In genomic region chr13:61900033-61900432, GRCh38 we compare ENCODE assay signal across 1 cellular context.
TF ChIP-seq lines count a peak whose summit lies in the region.

No MANE protein-coding gene starts in this region.

TF ChIP-seq in GM23338, 12 proteins besides CTCF, POLR2A, EP300 and RAD21 (continued from another document):
- no peak for TF ChIP-seq REST (IDR thresholded peaks at IDR 0.05; ENCODE audit: unreplicated experiment)
- no peak for TF ChIP-seq STAT1 (IDR thresholded peaks at IDR 0.05; ENCODE audit: unreplicated experiment)
- no peak for TF ChIP-seq EZH2 (IDR thresholded peaks at IDR 0.05; ENCODE audit: low read depth, unreplicated experiment)
- TF ChIP-seq ETS1 (IDR thresholded peaks at IDR 0.05) = no peak
- no peak for TF ChIP-seq POLR2AphosphoS5 (IDR thresholded peaks at IDR 0.05; ENCODE audit: low read depth)
- TF ChIP-seq ZNF331 (CRISPR knock-in tag; IDR thresholded peaks at IDR 0.05; ENCODE audit: low read depth) = no peak
- TF ChIP-seq ZNF462 (CRISPR knock-in tag; IDR thresholded peaks at IDR 0.05) = no peak
- TF ChIP-seq ZNF114 (CRISPR knock-in tag; IDR thresholded peaks at IDR 0.05) = no peak
